Comparison of ENCODE assay signal across 25 cellular contexts in genomic region chr3:39978293-39978692, GRCh38.
"Had no signal": no experiment of that assay in that cellular context is flagged by ENCODE, and none has a peak within 500 bp of the region (broad histone marks: within the 10 kb centered on the region; RNA-seq: fewer than 3 reads in every experiment).

No MANE protein-coding gene starts in this region.

- H3K27me3 Mint-ChIP-seq: activated CD8-positive, alpha-beta memory T cell treated with anti-CD3 and anti-CD28 coated beads, Interleukin-2, amount 10 ng/mL, durations not matched to agents 7 days and 5 days; activated T-cell treated with anti-CD3 and anti-CD28 coated beads, Interleukin-2, amount 50 U/mL, for 24 hours had no signal

- H3K27ac Mint-ChIP-seq: activated CD8-positive, alpha-beta memory T cell treated with anti-CD3 and anti-CD28 coated beads, Interleukin-2, amount 10 ng/mL, durations not matched to agents 7 days and 5 days; activated naive CD4-positive, alpha-beta T cell treated with anti-CD3 and anti-CD28 coated beads, Interleukin-2, amount 50 U/mL, for 24 hours; activated T-cell treated with anti-CD3 and anti-CD28 coated beads, Interleukin-2, amount 50 U/mL, for 24 hours; activated T-helper 1 cell treated with anti-CD3 and anti-CD28 coated beads, Interleukin-12 subunit alpha, Interleukin-12 subunit beta, Interleukin-2, Interleukin-4 antibody, amounts not matched to agents 30 ng/mL and 10 ng/mL and 1 ng/mL, durations not matched to agents 14 hours and 24 hours and 36 hours; T-helper 1 cell treated with Interleukin-12 subunit alpha and Interleukin-12 subunit beta and Interleukin-4 antibody, amounts not matched to agents 30 μg/mL and 1 μg/mL, for 36 hours; WTC11 had no signal

- H3K4me1 Mint-ChIP-seq: activated CD8-positive, alpha-beta memory T cell treated with anti-CD3 and anti-CD28 coated beads, Interleukin-2, amount 10 ng/mL, durations not matched to agents 7 days and 5 days; activated naive CD4-positive, alpha-beta T cell treated with anti-CD3 and anti-CD28 coated beads, Interleukin-2, amount 50 U/mL, for 24 hours had no signal

- H3K27me3 ChIP-seq: breast epithelium, MG63, Peyer's patch, SJCRH30 had no signal

- H3K36me3 Mint-ChIP-seq: activated CD8-positive, alpha-beta memory T cell treated with anti-CD3 and anti-CD28 coated beads, Interleukin-2, amount 10 ng/mL, durations not matched to agents 7 days and 5 days; activated naive CD4-positive, alpha-beta T cell treated with anti-CD3 and anti-CD28 coated beads, Interleukin-2, amount 50 U/mL, for 24 hours; WTC11 had no signal

- H3K4me3 ChIP-seq: breast epithelium, MG63, Peyer's patch, SJCRH30 had no signal

- H3K9ac ChIP-seq: SK-N-SH had no signal

- H3K4me1 ChIP-seq: breast epithelium, Peyer's patch, SJCRH30 had no signal

- H3K9me3 ChIP-seq: breast epithelium, MG63, Peyer's patch, SJCRH30, SK-N-SH had no signal

- DNase-seq: activated CD4-positive, alpha-beta T cell treated with anti-CD3 and anti-CD28 coated beads for 48 hours; activated CD4-positive, alpha-beta T cell treated with anti-CD3 and anti-CD28 coated beads, Interleukin-2, amount 50 U/mL, for 4 hours; activated CD4-positive, CD25-positive, alpha-beta regulatory T cell treated with anti-CD3 and anti-CD28 coated beads, Interleukin-2, amount 50 U/mL, for 72 hours; activated CD8-positive, alpha-beta memory T cell treated with anti-CD3 and anti-CD28 coated beads, Interleukin-2, amount 10 ng/mL, durations not matched to agents 7 days and 5 days; activated effector memory CD4-positive, alpha-beta T cell treated with Interleukin-2 at 50 U/mL for 16 hours; activated naive CD4-positive, alpha-beta T cell; activated T-cell treated with anti-CD3 and anti-CD28 coated beads, Interleukin-2, amount 50 U/mL, for 24 hours; aorta; KG1; MG63; NCI-H1105; NCI-H1436; NCI-H1694 treated with DMSO at 0.1 percent for 48 hours; NCI-H2081; NCI-H510A treated with DMSO at 0.1 percent for 48 hours; Peyer's patch; Right ventricle myocardium superior; SJCRH30; SK-N-SH had no signal

- H3K4me3 Mint-ChIP-seq: activated CD8-positive, alpha-beta memory T cell treated with anti-CD3 and anti-CD28 coated beads, Interleukin-2, amount 10 ng/mL, durations not matched to agents 7 days and 5 days; activated naive CD4-positive, alpha-beta T cell treated with anti-CD3 and anti-CD28 coated beads, Interleukin-2, amount 50 U/mL, for 24 hours; activated T-cell treated with anti-CD3 and anti-CD28 coated beads, Interleukin-2, amount 50 U/mL, for 24 hours; activated T-helper 1 cell treated with anti-CD3 and anti-CD28 coated beads, Interleukin-12 subunit alpha, Interleukin-12 subunit beta, Interleukin-2, Interleukin-4 antibody, amounts not matched to agents 30 ng/mL and 10 ng/mL and 1 ng/mL, durations not matched to agents 14 hours and 24 hours and 36 hours; T-helper 1 cell treated with Interleukin-12 subunit alpha and Interleukin-12 subunit beta and Interleukin-4 antibody, amounts not matched to agents 30 μg/mL and 1 μg/mL, for 36 hours; WTC11 had no signal

- H3K4me2 ChIP-seq: SK-N-SH had no signal

- H3K36me3 ChIP-seq: breast epithelium, MG63, Peyer's patch, SJCRH30 had no signal

- H3K9me2 ChIP-seq: SK-N-SH had no signal

- H3K27ac ChIP-seq: breast epithelium, Peyer's patch, RWPE1, SJCRH30 had no signal

- ATAC-seq: activated CD8-positive, alpha-beta memory T cell treated with anti-CD3 and anti-CD28 coated beads, Interleukin-2, amount 10 ng/mL, durations not matched to agents 7 days and 5 days; WTC11 had no signal

- H3K9me3 Mint-ChIP-seq: activated T-cell treated with anti-CD3 and anti-CD28 coated beads, Interleukin-2, amount 50 U/mL, for 24 hours; activated T-helper 1 cell treated with anti-CD3 and anti-CD28 coated beads, Interleukin-12 subunit alpha, Interleukin-12 subunit beta, Interleukin-2, Interleukin-4 antibody, amounts not matched to agents 30 ng/mL and 10 ng/mL and 1 ng/mL, durations not matched to agents 14 hours and 24 hours and 36 hours; T-helper 1 cell treated with Interleukin-12 subunit alpha and Interleukin-12 subunit beta and Interleukin-4 antibody, amounts not matched to agents 30 μg/mL and 1 μg/mL, for 36 hours had no signal
